ENCODE assay signal across 9 cellular contexts in genomic region chr6:132818404-132819359, GRCh38. TPM values are rescaled to one million over a fixed set of nuclear protein-coding genes. Genes with fewer than 3 reads are reported as not detected.
A peak's percentile ranks its signal among the peaks of the same experiment; 100 is the strongest.
DNase-seq lines count a peak whose midpoint lies in the region; ATAC-seq, FAIRE-seq and TF ChIP-seq lines count a peak whose summit lies in the region.
"Had no signal": no experiment of that assay in that cellular context is flagged by ENCODE, and none has a peak within 500 bp of the region (broad histone marks: within the 10 kb centered on the region; RNA-seq: fewer than 3 reads in every experiment).

No MANE protein-coding gene starts in this region.

- H3K27me3 ChIP-seq in Caco-2 (replicated peaks; ENCODE audit: control insufficient read depth, insufficient read depth, low read length) (no peaks in the 10 kb centered on the region), HCT116 (ENCODE audit: insufficient read depth, low read length) (no peaks in the 10 kb centered on the region), thyroid gland (no peaks in the 10 kb centered on the region), small intestine (ENCODE audit: control insufficient read depth in 2 of 2, insufficient read depth in 2 of 2, low read length in 2 of 2) (no peaks in the 10 kb centered on the region)
- H3K27me3 ChIP-seq in naive thymus-derived CD4-positive, alpha-beta T cell (ENCODE audit: control insufficient read depth in 2 of 2, insufficient read depth in 2 of 2, low read length in 2 of 2), result no peaks in the 10 kb centered on the region
- H3K27me3 ChIP-seq: Peyer's patch had no signal

- TF ChIP-seq POLR2A in HCT116 (IDR thresholded peaks at IDR 0.05; ENCODE audit: borderline replicate concordance, extremely low read depth, insufficient read depth, insufficient read length) (no peak), thyroid gland (IDR thresholded peaks at IDR 0.05) (no peak)

- H3K36me3 ChIP-seq in Caco-2 (ENCODE audit: control insufficient read depth, insufficient read depth, low read length) (peaks cover 14% of the 10 kb centered on the region), HCT116 (ENCODE audit: control insufficient read depth in 1 of 2, insufficient read depth in 2 of 2, low read length in 2 of 2) (peaks cover 27 to 36% of the 10 kb centered on the region in 2 experiments), thyroid gland (peaks cover 27 to 34% of the 10 kb centered on the region in 2 donors), small intestine (ENCODE audit: control insufficient read depth in 2 of 2, insufficient read depth in 2 of 2, low read length in 2 of 2) (peaks cover 17 to 20% of the 10 kb centered on the region in 2 donors)
- H3K36me3 ChIP-seq in naive thymus-derived CD4-positive, alpha-beta T cell (ENCODE audit: control insufficient read depth in 2 of 3, insufficient read depth in 3 of 3, low read length in 3 of 3), result peaks cover 8 to 46% (median 21%) of the 10 kb centered on the region in 3 experiments

- no peaks in the 10 kb centered on the region for H3K9me2 ChIP-seq in HCT116 (ENCODE audit: insufficient read depth)

- H3K4me1 Mint-ChIP-seq in Caco-2 (ENCODE audit: low read depth, unreplicated experiment), result peaks cover 17% of the 10 kb centered on the region
- peaks cover 49% of the 10 kb centered on the region for H3K4me1 Mint-ChIP-seq in activated T-cell treated with anti-CD3 and anti-CD28 coated beads, Interleukin-2, amount 50 U/mL, for 72 hours (ENCODE audit: low read depth)
- H3K4me1 Mint-ChIP-seq in naive thymus-derived CD4-positive, alpha-beta T cell, result peaks cover 39 to 72% (median 63%) of the 10 kb centered on the region in 7 donors

- TF ChIP-seq CTCF in Caco-2 (IDR thresholded peaks at IDR 0.05; ENCODE audit: insufficient read depth in 1 of 2, low read depth in 1 of 2, low read length in 1 of 2, severe bottlenecking in 1 of 2, unreplicated experiment in 1 of 2) (no peak), HCT116 (IDR thresholded peaks at IDR 0.05 in 2 of 3, conservative IDR thresholded peaks at IDR 0.05 in 1 of 3; ENCODE audit: borderline replicate concordance in 1 of 3, insufficient read depth in 1 of 3, low read depth in 2 of 3, low read length in 2 of 3) (no peak), thyroid gland (IDR thresholded peaks at IDR 0.05) (no peak)

- peak overlapping the region; percentile 34 for H3K4me3 Mint-ChIP-seq in Caco-2 (ENCODE audit: unreplicated experiment)
- peak overlapping the region in 1 of 2 donors; percentile 41 for H3K4me3 Mint-ChIP-seq in activated T-cell treated with anti-CD3 and anti-CD28 coated beads, Interleukin-2, amount 50 U/mL, for 72 hours
- H3K4me3 Mint-ChIP-seq in naive thymus-derived CD4-positive, alpha-beta T cell, result peak overlapping the region in 2 of 10 donors; percentile 5 to 37

- no peaks in the 10 kb centered on the region; the same call in 1 of the 2 replicates for H3K4me1 ChIP-seq in Caco-2
- H3K4me1 ChIP-seq in HCT116 (ENCODE audit: control insufficient read depth in 1 of 2, insufficient read depth in 2 of 2, low read length in 2 of 2), result peaks cover 0 to 55% of the 10 kb centered on the region in 2 experiments; a peak in 3 of 4 replicates
- peaks cover 18 to 26% of the 10 kb centered on the region in 2 donors for H3K4me1 ChIP-seq in naive thymus-derived CD4-positive, alpha-beta T cell (ENCODE audit: control insufficient read depth in 2 of 2, insufficient read depth in 2 of 2, low read length in 2 of 2)
- H3K4me1 ChIP-seq in thyroid gland, result peaks cover 14% of the 10 kb centered on the region in 2 donors
- H3K4me1 ChIP-seq in small intestine (ENCODE audit: control insufficient read depth in 2 of 2, insufficient read depth in 1 of 2, low read depth in 1 of 2, low read length in 1 of 2), result peaks cover 4 to 10% of the 10 kb centered on the region in 2 donors

- no peaks in the 10 kb centered on the region for H3K9me3 ChIP-seq in Caco-2
- H3K9me3 ChIP-seq in HCT116 (ENCODE audit: control insufficient read depth in 1 of 2, insufficient read depth in 1 of 2, low read depth in 1 of 2, low read length in 2 of 2), result no peaks in the 10 kb centered on the region
- no peaks in the 10 kb centered on the region for H3K9me3 ChIP-seq in naive thymus-derived CD4-positive, alpha-beta T cell (ENCODE audit: control insufficient read depth in 2 of 3, low read length in 3 of 3)
- no peaks in the 10 kb centered on the region for H3K9me3 ChIP-seq in thyroid gland
- no peaks in the 10 kb centered on the region for H3K9me3 ChIP-seq in small intestine (ENCODE audit: control insufficient read depth, low read depth)
- H3K9me3 ChIP-seq: Peyer's patch had no signal

- H3K9me3 Mint-ChIP-seq in Caco-2 (ENCODE audit: unreplicated experiment), result no peaks in the 10 kb centered on the region
- H3K9me3 Mint-ChIP-seq in activated T-cell treated with anti-CD3 and anti-CD28 coated beads, Interleukin-2, amount 50 U/mL, for 72 hours, result no peaks in the 10 kb centered on the region
- peaks cover 0 to 10% (median 0%) of the 10 kb centered on the region in 11 donors for H3K9me3 Mint-ChIP-seq in naive thymus-derived CD4-positive, alpha-beta T cell

- peak; percentile 5 for ATAC-seq in HCT116
- no peak for ATAC-seq in activated T-cell treated with anti-CD3 and anti-CD28 coated beads, Interleukin-2, amount 50 U/mL, for 72 hours (replicated peaks in 1 of 2)
- no peak for ATAC-seq in naive thymus-derived CD4-positive, alpha-beta T cell

- 61 to 72% methylated on average over 6 of the region's 6 CpGs for WGBS in thyroid gland, 2 donors
- 58 to 72% (median 68%) methylated on average over 6 of the region's 6 CpGs for WGBS in small intestine, 3 donors

- no peak for TF ChIP-seq RAD21 in HCT116 (IDR thresholded peaks at IDR 0.05; ENCODE audit: low read depth)

- peak overlapping the region; percentile 56 for H3K27ac Mint-ChIP-seq in Caco-2 (ENCODE audit: unreplicated experiment)
- peak overlapping the region; percentile 99 for H3K27ac Mint-ChIP-seq in activated T-cell treated with anti-CD3 and anti-CD28 coated beads, Interleukin-2, amount 50 U/mL, for 72 hours
- peak overlapping the region in 8 of 9 donors; percentile 23 to 85 (median 72) for H3K27ac Mint-ChIP-seq in naive thymus-derived CD4-positive, alpha-beta T cell

- intact Hi-C loops in Caco-2 (cut with micrococcal nuclease; ENCODE audit: unreplicated experiment), result no loop called here
- intact Hi-C loops in HCT116 (cut with micrococcal nuclease), result no loop called here
- intact Hi-C loops in naive thymus-derived CD4-positive, alpha-beta T cell (cut with micrococcal nuclease), result no loop called here
- intact Hi-C loops in thyroid gland (cut with DNase I), result no loop called here

- peaks cover 39% of the 10 kb centered on the region for H4K20me1 ChIP-seq in HCT116 (ENCODE audit: insufficient read depth)

- H3K36me3 Mint-ChIP-seq in Caco-2 (ENCODE audit: insufficient read depth, unreplicated experiment), result peaks cover 83% of the 10 kb centered on the region
- peaks cover 44 to 51% of the 10 kb centered on the region in 2 donors for H3K36me3 Mint-ChIP-seq in activated T-cell treated with anti-CD3 and anti-CD28 coated beads, Interleukin-2, amount 50 U/mL, for 72 hours (ENCODE audit: insufficient read depth in 2 of 2)
- peaks cover 10 to 53% (median 27%) of the 10 kb centered on the region in 5 donors for H3K36me3 Mint-ChIP-seq in naive thymus-derived CD4-positive, alpha-beta T cell

- RAD21 ChIA-PET in HCT116 (lab: Charles Lee; ENCODE audit: low non-redundant PET in 1 of 2, low total read pairs in 2 of 2, uncharacterized antibody in 2 of 2, unreplicated experiment in 2 of 2), result no interaction called here

- peaks cover 34% of the 10 kb centered on the region for H3K79me2 ChIP-seq in HCT116 (ENCODE audit: insufficient read depth, low read length)

- peak overlapping the region; percentile 44; the same call in 1 of the 2 replicates for H3K27ac ChIP-seq in HCT116 (ENCODE audit: low read depth, low read length)
- no peak overlapping the region for H3K27ac ChIP-seq in naive thymus-derived CD4-positive, alpha-beta T cell (ENCODE audit: low read depth, low read length)
- H3K27ac ChIP-seq in thyroid gland, result no peak overlapping the region
- no peak overlapping the region for H3K27ac ChIP-seq in small intestine (ENCODE audit: low read depth in 1 of 2, low read length in 1 of 2)
- H3K27ac ChIP-seq: Peyer's patch had no signal

- no peak overlapping the region for H2AFZ ChIP-seq in HCT116 (ENCODE audit: low read depth, low read length, poor library complexity, severe bottlenecking)

- H3K27me3 Mint-ChIP-seq in Caco-2 (ENCODE audit: insufficient read depth, unreplicated experiment), result no peaks in the 10 kb centered on the region
- H3K27me3 Mint-ChIP-seq in activated T-cell treated with anti-CD3 and anti-CD28 coated beads, Interleukin-2, amount 50 U/mL, for 72 hours (ENCODE audit: low read depth), result no peaks in the 10 kb centered on the region
- H3K27me3 Mint-ChIP-seq in naive thymus-derived CD4-positive, alpha-beta T cell, result peaks cover 0 to 5% (median 0%) of the 10 kb centered on the region in 5 donors

- POLR2A ChIA-PET in Caco-2 (lab: Charles Lee) (interaction anchor here (0.5 kb wide), 1 partner anchor 68 kb away, joined by 3 read pairs; no protein-coding TSS in a partner anchor), HCT116 (lab: Charles Lee) (no interaction called here)
- POLR2A ChIA-PET in naive thymus-derived CD4-positive, alpha-beta T cell (lab: Charles Lee), result interaction anchor here (0.7 to 1.7 kb wide), 3 partner anchors 18 to 22 kb away, joined by 3 to 4 read pairs (median 4); partner anchors contain the start of gene SLC18B1

- BruUV-seq in Caco-2 (replicated peaks; lab: Mats Ljungman, UMichigan) (no TSS peak), HCT116 (replicated peaks; lab: Mats Ljungman, UMichigan) (no TSS peak)

- CTCF ChIA-PET in Caco-2 (lab: Charles Lee), result no interaction called here
- CTCF ChIA-PET in HCT116 (lab: Charles Lee), result no interaction called here
- CTCF ChIA-PET in naive thymus-derived CD4-positive, alpha-beta T cell (lab: Charles Lee), result no interaction called here

- DNase-seq in Caco-2 (no peak), HCT116 (ENCODE audit: low read depth, low spot score) (no peak), thyroid gland (no peak), DMS79 (lab: John Stamatoyannopoulos, UW) (no peak), small intestine (no peak), NCI-H2196 treated with DMSO at 0.1 percent for 48 hours (lab: John Stamatoyannopoulos, UW; ENCODE audit: unreplicated experiment) (no peak)
- no peak for DNase-seq in activated T-cell treated with anti-CD3 and anti-CD28 coated beads, Interleukin-2, amount 50 U/mL, for 72 hours
- no peak for DNase-seq in naive thymus-derived CD4-positive, alpha-beta T cell
- DNase-seq: Peyer's patch had no signal

- H3K4me2 ChIP-seq in HCT116 (ENCODE audit: low read length), result no peak overlapping the region

- no peak overlapping the region for H3K9ac ChIP-seq in HCT116 (ENCODE audit: low read length)

- H3K4me3 ChIP-seq in Caco-2 (ENCODE audit: low read depth, low read length) (no peak overlapping the region), HCT116 (replicated peaks in 1 of 2; ENCODE audit: low read depth in 1 of 2, low read length in 2 of 2) (no peak overlapping the region), thyroid gland (replicated peaks in 1 of 3) (no peak overlapping the region), small intestine (ENCODE audit: low read depth in 1 of 2, low read length in 2 of 2) (no peak overlapping the region)
- no peak overlapping the region for H3K4me3 ChIP-seq in naive thymus-derived CD4-positive, alpha-beta T cell (ENCODE audit: low read length)
- H3K4me3 ChIP-seq: Peyer's patch had no signal

- FAIRE-seq in small intestine (lab: Jason Lieb, UNC), result no peak

RNA-seq across cellular contexts. Expression of gene RPS12, which starts 4.3 kb away (rescaled TPM):
- 1,111 and 1,154 TPM in 2 replicates for total RNA-seq in Caco-2 (2022)
- total RNA-seq in HCT116 (2021; ENCODE audit: unreplicated experiment), result 1,660 TPM
- polyA plus RNA-seq in HCT116 (2012), result 6,608 and 8,847 TPM in 2 replicates
- total RNA-seq in activated T-cell treated with anti-CD3 and anti-CD28 coated beads, Interleukin-2, amount 50 U/mL, for 72 hours, result 1,000 to 10,000 TPM; 1,863 to 1,938 TPM
- total RNA-seq in naive thymus-derived CD4-positive, alpha-beta T cell, result 1,000 to 10,000 TPM; 1,361 to 2,870 (median 2,682) TPM
- polyA plus RNA-seq in naive thymus-derived CD4-positive, alpha-beta T cell, result 1,000 to 10,000 TPM; 2,662 to 3,656 TPM
- 1,000 to 10,000 TPM in 3 of 4 donors, 100 to 1,000 TPM in 1; 790 to 1,916 (median 1,660) TPM for total RNA-seq in thyroid gland
- 1,000 to 10,000 TPM; 1,501 to 3,927 (median 2,948) TPM for polyA plus RNA-seq in small intestine

RNA-seq across cellular contexts. Expression of gene SLC18B1, which starts 20.2 kb away (rescaled TPM):
- 7.8 and 11.3 TPM in 2 replicates for total RNA-seq in Caco-2 (2022)
- total RNA-seq in HCT116 (2021; ENCODE audit: unreplicated experiment), result 18.1 TPM
- polyA plus RNA-seq in HCT116 (2012), result 6.6 and 8.7 TPM in 2 replicates
- total RNA-seq in activated T-cell treated with anti-CD3 and anti-CD28 coated beads, Interleukin-2, amount 50 U/mL, for 72 hours, result 1 to 10 TPM; 5.1 to 6.9 TPM
- total RNA-seq in naive thymus-derived CD4-positive, alpha-beta T cell, result 10 to 100 TPM in 4 of 5 experiments, 1 to 10 TPM in 1; 5.7 to 16.4 (median 11.8) TPM
- 10 to 100 TPM; 17.8 to 18.3 TPM for polyA plus RNA-seq in naive thymus-derived CD4-positive, alpha-beta T cell
- 10 to 100 TPM; 18.0 to 25.8 (median 23.5) TPM for total RNA-seq in thyroid gland
- 10 to 100 TPM in 2 of 3 donors, 1 to 10 TPM in 1; 6.2 to 16.2 (median 13.9) TPM for polyA plus RNA-seq in small intestine
